In genomic region chr20:49885558-49886332, GRCh38 we compare ENCODE assay signal across 22 cellular contexts. TPM values are rescaled to one million over a fixed set of nuclear protein-coding genes. Genes with fewer than 3 reads are reported as not detected.
DNase-seq lines count a peak whose midpoint lies in the region; ATAC-seq and TF ChIP-seq lines count a peak whose summit lies in the region.
"Had no signal": no experiment of that assay in that cellular context is flagged by ENCODE, and none has a peak within 500 bp of the region (broad histone marks: within the 10 kb centered on the region; RNA-seq: fewer than 3 reads in every experiment).

No MANE protein-coding gene starts in this region.

- H3K27me3 Mint-ChIP-seq in CD14-positive monocyte (ENCODE audit: low read depth in 3 of 3) (no peaks in the 10 kb centered on the region), GM23338 (ENCODE audit: insufficient read depth, low read depth, poor library complexity) (peaks cover 16% of the 10 kb centered on the region), osteocyte (ENCODE audit: unreplicated experiment) (no peaks in the 10 kb centered on the region), mesothelial cell of epicardium (ENCODE audit: low read depth) (no peaks in the 10 kb centered on the region)
- H3K27me3 Mint-ChIP-seq: naive B cell; stimulated activated memory B cell treated with anti-CD40 and anti-IgM and Interleukin-4, amounts not matched to agents 10 μg/mL and 1 μg/mL and 100 μg/mL, for 72 hours; T-helper 17 cell had no signal

- H3K9me3 Mint-ChIP-seq in CD14-positive monocyte (no peaks in the 10 kb centered on the region), GM23338 (no peaks in the 10 kb centered on the region), osteocyte (ENCODE audit: unreplicated experiment) (no peaks in the 10 kb centered on the region), mesothelial cell of epicardium (no peaks in the 10 kb centered on the region)
- H3K9me3 Mint-ChIP-seq: activated naive CD4-positive, alpha-beta T cell treated with anti-CD3 and anti-CD28 coated beads for 36 hours; naive B cell; stimulated activated memory B cell treated with anti-CD40 and anti-IgM and Interleukin-4, amounts not matched to agents 10 μg/mL and 1 μg/mL and 100 μg/mL, for 72 hours had no signal

- H3K27ac Mint-ChIP-seq in CD14-positive monocyte (peak overlapping the region in 1 of 7 donors; percentile 51), GM23338 (no peak overlapping the region), osteocyte (ENCODE audit: unreplicated experiment) (peak overlapping the region; percentile 91), mesothelial cell of epicardium (no peak overlapping the region)
- H3K27ac Mint-ChIP-seq: activated naive CD4-positive, alpha-beta T cell treated with anti-CD3 and anti-CD28 coated beads for 36 hours had no signal

- H3K36me3 ChIP-seq in GM23338 (ENCODE audit: insufficient read depth), result no peaks in the 10 kb centered on the region
- peaks cover 0 to 86% (median 14%) of the 10 kb centered on the region in 9 donors for H3K36me3 ChIP-seq in heart right ventricle

- intact Hi-C loops in CD14-positive monocyte (cut with micrococcal nuclease) (no loop called here), heart right ventricle (cut with DNase I) (loop anchor here in 1 of 10 donors (5.0 kb wide), 2 partner anchors 33 to 273 kb away; no protein-coding TSS in a partner anchor)

- H3K79me2 ChIP-seq in GM23338 (replicated peaks; ENCODE audit: insufficient read depth), result no peaks in the 10 kb centered on the region

- H3K4me3 Mint-ChIP-seq in CD14-positive monocyte (no peak overlapping the region), GM23338 (no peak overlapping the region), osteocyte (ENCODE audit: unreplicated experiment) (no peak overlapping the region), mesothelial cell of epicardium (no peak overlapping the region)
- H3K4me3 Mint-ChIP-seq: activated naive CD4-positive, alpha-beta T cell treated with anti-CD3 and anti-CD28 coated beads for 36 hours; naive B cell; stimulated activated memory B cell treated with anti-CD40 and anti-IgM and Interleukin-4, amounts not matched to agents 10 μg/mL and 1 μg/mL and 100 μg/mL, for 72 hours had no signal

- 88 to 93% methylated on average over 16 of the region's 16 CpGs for WGBS in heart right ventricle, 2 donors

- no peak overlapping the region for H2AFZ ChIP-seq in GM23338

- H3K27ac ChIP-seq in GM23338 (ENCODE audit: low read depth), result no peak overlapping the region
- H3K27ac ChIP-seq in angular gyrus (ENCODE audit: low read depth, low read length), result peak overlapping the region; percentile 99
- peak overlapping the region in 2 of 10 donors; percentile 60 to 79 for H3K27ac ChIP-seq in heart right ventricle
- H3K27ac ChIP-seq: VCaP had no signal

- H3K4me3 ChIP-seq in GM23338 (no peak overlapping the region), heart right ventricle (no peak overlapping the region)
- H3K4me3 ChIP-seq: gastroesophageal sphincter, tibial nerve had no signal

- H3K27me3 ChIP-seq in GM23338 (ENCODE audit: insufficient read depth), result no peaks in the 10 kb centered on the region
- H3K27me3 ChIP-seq in heart right ventricle, result no peaks in the 10 kb centered on the region
- H3K27me3 ChIP-seq: gastroesophageal sphincter, tibial nerve had no signal

- H3K4me1 Mint-ChIP-seq in CD14-positive monocyte, result peaks cover 31% of the 10 kb centered on the region
- peaks cover 34% of the 10 kb centered on the region for H3K4me1 Mint-ChIP-seq in GM23338
- peaks cover 47% of the 10 kb centered on the region for H3K4me1 Mint-ChIP-seq in osteocyte (ENCODE audit: unreplicated experiment)
- H3K4me1 Mint-ChIP-seq in mesothelial cell of epicardium, result peaks cover 16% of the 10 kb centered on the region

- H4K20me1 ChIP-seq in GM23338 (replicated peaks; ENCODE audit: insufficient read depth), result no peaks in the 10 kb centered on the region

- DNase-seq in CD14-positive monocyte (ENCODE audit: low spot score), result peak; percentile 29
- DNase-seq in GM23338 (ENCODE audit: low spot score), result peak; percentile 34
- DNase-seq in osteocyte (ENCODE audit: extremely low spot score, unreplicated experiment), result no peak
- DNase-seq in heart right ventricle, result no peak
- DNase-seq in DMS79 treated with DMSO at 0.1 percent for 48 hours (lab: John Stamatoyannopoulos, UW), result no peak
- DNase-seq in mesothelial cell of epicardium (ENCODE audit: low spot score in 2 of 2, unreplicated experiment in 2 of 2), result no peak
- no peak for DNase-seq in NCI-H2227 treated with DMSO at 0.1 percent for 48 hours (lab: John Stamatoyannopoulos, UW)
- DNase-seq: activated CD4-positive, alpha-beta T cell treated with anti-CD3 and anti-CD28 coated beads, Interleukin-2, amount 50 U/mL, for 4 hours; activated naive CD4-positive, alpha-beta T cell treated with anti-CD3 and anti-CD28 coated beads for 36 hours; aorta; central memory CD4-positive, alpha-beta T cell; kidney glomerular epithelial cell; naive B cell; NCI-H1436; T-helper 17 cell had no signal

- no peaks in the 10 kb centered on the region for H3K9me2 ChIP-seq in GM23338 (ENCODE audit: insufficient read depth)

- H3F3A ChIP-seq in GM23338 (replicated peaks; ENCODE audit: low read depth), result no peaks in the 10 kb centered on the region

- H3K4me2 ChIP-seq in GM23338, result no peak overlapping the region

- ATAC-seq in GM23338, result no peak; the same call in 2 of the 3 replicates
- ATAC-seq in heart right ventricle, result no peak
- ATAC-seq: esophagus mucosa; gastroesophageal sphincter; Panc1; stimulated activated memory B cell treated with anti-CD40 and anti-IgM and Interleukin-4, amounts not matched to agents 10 μg/mL and 1 μg/mL and 100 μg/mL, for 72 hours; T-helper 17 cell had no signal

- TF ChIP-seq CTCF in CD14-positive monocyte (IDR thresholded peaks at IDR 0.05), result no peak
- TF ChIP-seq CTCF in GM23338 (conservative IDR thresholded peaks at IDR 0.05; ENCODE audit: low read depth in 2 of 2), result no peak
- TF ChIP-seq CTCF in osteocyte (IDR thresholded peaks at IDR 0.05), result no peak
- TF ChIP-seq CTCF in heart right ventricle (IDR thresholded peaks at IDR 0.05), result no peak
- no peak for TF ChIP-seq CTCF in mesothelial cell of epicardium (IDR thresholded peaks at IDR 0.05; ENCODE audit: unreplicated experiment)

- no peaks in the 10 kb centered on the region for H3K9me3 ChIP-seq in heart right ventricle
- H3K9me3 ChIP-seq: gastroesophageal sphincter, tibial nerve had no signal

- H3K4me1 ChIP-seq in GM23338 (ENCODE audit: insufficient read depth) (peaks cover 4% of the 10 kb centered on the region), heart right ventricle (peaks cover 14 to 44% (median 39%) of the 10 kb centered on the region in 9 donors)

- H3K36me3 Mint-ChIP-seq in CD14-positive monocyte (peaks cover 66 to 80% of the 10 kb centered on the region in 2 donors), GM23338 (ENCODE audit: low read depth) (peaks cover 5% of the 10 kb centered on the region; the same call in 2 of the 3 replicates), osteocyte (ENCODE audit: unreplicated experiment) (peaks cover 19% of the 10 kb centered on the region), mesothelial cell of epicardium (peaks cover 18% of the 10 kb centered on the region)

TF ChIP-seq in GM23338, 12 proteins besides CTCF, POLR2A, EP300 and RAD21 (continues in another document):
- TF ChIP-seq ZNF331 (CRISPR knock-in tag; IDR thresholded peaks at IDR 0.05; ENCODE audit: low read depth) (no peak), JUNB (IDR thresholded peaks at IDR 0.05; ENCODE audit: unreplicated experiment) (no peak), EZH2 (IDR thresholded peaks at IDR 0.05; ENCODE audit: low read depth, unreplicated experiment) (no peak), STAT1 (IDR thresholded peaks at IDR 0.05; ENCODE audit: unreplicated experiment) (no peak), CREB1 (CRISPR knock-in tag; IDR thresholded peaks at IDR 0.05; ENCODE audit: low read depth) (no peak), POLR2AphosphoS5 (IDR thresholded peaks at IDR 0.05; ENCODE audit: low read depth) (no peak), ETS1 (IDR thresholded peaks at IDR 0.05) (no peak), ZNF114 (CRISPR knock-in tag; IDR thresholded peaks at IDR 0.05) (no peak), EZH2phosphoT487 (IDR thresholded peaks at IDR 0.05; ENCODE audit: unreplicated experiment) (no peak)

RNA-seq across cellular contexts. Expression of gene SPATA2, which starts 29.6 kb away (rescaled TPM):
- polyA plus RNA-seq in CD14-positive monocyte (1 to 10 TPM; 1.9 to 3.9 TPM), GM23338 (2016; fragmentation: Nextera tagmentation; extraction: Ambion mirVana) (4.9 and 5.3 TPM in 2 replicates), heart right ventricle (1 to 10 TPM; 4.8 to 5.0 TPM)
- total RNA-seq in GM23338 (2014; rRNA removed; shearing (Covaris generic)), result 8.7 and 9.3 TPM in 2 replicates
- total RNA-seq in osteocyte (6.6 and 7.1 TPM in 2 replicates), heart right ventricle (10 to 100 TPM in 1 of 10 donors, 1 to 10 TPM in 9; 5.2 to 11.8 (median 6.7) TPM), mesothelial cell of epicardium (8.0 to 8.8 TPM (median 8.1 TPM) in 3 replicates)

RNA-seq across cellular contexts. Expression of gene RNF114, which starts 50.5 kb away (rescaled TPM):
- polyA plus RNA-seq in CD14-positive monocyte (100 to 1,000 TPM; 146 to 164 TPM), GM23338 (2016; fragmentation: Nextera tagmentation; extraction: Ambion mirVana) (153 and 155 TPM in 2 replicates), heart right ventricle (10 to 100 TPM; 45.0 to 49.5 TPM)
- total RNA-seq in GM23338 (2014; rRNA removed; shearing (Covaris generic)), result 211 and 279 TPM in 2 replicates
- total RNA-seq in osteocyte (64.9 and 65.1 TPM in 2 replicates), heart right ventricle (10 to 100 TPM; 41.5 to 60.3 (median 52.1) TPM), mesothelial cell of epicardium (54.2 to 57.1 TPM (median 54.5 TPM) in 3 replicates)

Comparison
In these comparisons a context has a peak if more than half of its experiments do, and no peak if none do; other contexts are left out.
1. DNase-seq: peak in CD14-positive monocyte (single experiment) and GM23338 (single experiment); none in osteocyte (single experiment), heart right ventricle (0 of 2), DMS79 treated with DMSO at 0.1 percent for 48 hours (single experiment), mesothelial cell of epicardium (0 of 2) and NCI-H2227 treated with DMSO at 0.1 percent for 48 hours (single experiment).